ENCODE assay signal across 18 cellular contexts in genomic region chr7:150665882-150666281, GRCh38. TPM values are rescaled to one million over a fixed set of nuclear protein-coding genes. Genes with fewer than 3 reads are reported as not detected.
DNase-seq lines count a peak whose midpoint lies in the region; ATAC-seq and TF ChIP-seq lines count a peak whose summit lies in the region.
"Had no signal": no experiment of that assay in that cellular context is flagged by ENCODE, and none has a peak within 500 bp of the region (broad histone marks: within the 10 kb centered on the region; RNA-seq: fewer than 3 reads in every experiment).

No MANE protein-coding gene starts in this region.

- peak; percentile 45 for ATAC-seq in Right ventricle myocardium superior (ENCODE audit: poor library complexity)
- peak; percentile 29 for ATAC-seq in activated CD8-positive, alpha-beta T cell treated with anti-CD3 and anti-CD28 coated beads for 36 hours
- ATAC-seq in lower lobe of right lung, result peak; percentile 46 to 59
- ATAC-seq in upper lobe of right lung, result peak; percentile 49
- ATAC-seq in GM21528 (IDR thresholded peaks at IDR 0.05; ENCODE audit: low FRiP score, unreplicated experiment), result no peak
- ATAC-seq: PC-3, sciatic nerve had no signal

- DNase-seq in Right ventricle myocardium superior (no peak), right atrium auricular region (ENCODE audit: low spot score) (no peak), lower lobe of right lung (no peak), upper lobe of right lung (no peak), sigmoid colon (no peak)
- DNase-seq in activated CD8-positive, alpha-beta T cell treated with anti-CD3 and anti-CD28 coated beads for 36 hours, result peak; percentile 50
- DNase-seq in stimulated activated naive CD4-positive, alpha-beta T cell treated with Interleukin-2 at 50 U/mL for 16 hours (lab: John Stamatoyannopoulos, UW), result no peak
- DNase-seq: activated effector memory CD4-positive, alpha-beta T cell treated with Interleukin-2 at 50 U/mL for 16 hours; endodermal cell; foreskin fibroblast; HFFc6; KBM-7; mammary epithelial cell; NCI-H146 had no signal

- peaks cover 23% of the 10 kb centered on the region for H3K9me3 Mint-ChIP-seq in activated CD8-positive, alpha-beta T cell treated with anti-CD3 and anti-CD28 coated beads for 36 hours

- no peaks in the 10 kb centered on the region for H3K27me3 Mint-ChIP-seq in activated CD8-positive, alpha-beta T cell treated with anti-CD3 and anti-CD28 coated beads for 36 hours

- H3K36me3 ChIP-seq in right atrium auricular region (no peaks in the 10 kb centered on the region), lower lobe of right lung (no peaks in the 10 kb centered on the region), upper lobe of right lung (no peaks in the 10 kb centered on the region), sigmoid colon (no peaks in the 10 kb centered on the region)

- TF ChIP-seq CTCF in right atrium auricular region (IDR thresholded peaks at IDR 0.05) (no peak), lower lobe of right lung (IDR thresholded peaks at IDR 0.05) (no peak), upper lobe of right lung (IDR thresholded peaks at IDR 0.05) (no peak), sigmoid colon (IDR thresholded peaks at IDR 0.05) (no peak)
- TF ChIP-seq CTCF in activated CD8-positive, alpha-beta T cell treated with anti-CD3 and anti-CD28 coated beads for 36 hours (IDR thresholded peaks at IDR 0.05), result no peak

- H3K4me1 ChIP-seq in right atrium auricular region, result no peaks in the 10 kb centered on the region
- peaks cover 10% of the 10 kb centered on the region for H3K4me1 ChIP-seq in lower lobe of right lung
- peaks cover 12% of the 10 kb centered on the region for H3K4me1 ChIP-seq in upper lobe of right lung
- no peaks in the 10 kb centered on the region for H3K4me1 ChIP-seq in sigmoid colon

- TF ChIP-seq EP300 in sigmoid colon (IDR thresholded peaks at IDR 0.05), result no peak

- no peaks in the 10 kb centered on the region for H3K27me3 ChIP-seq in right atrium auricular region
- no peaks in the 10 kb centered on the region for H3K27me3 ChIP-seq in lower lobe of right lung (ENCODE audit: low read depth)
- H3K27me3 ChIP-seq in upper lobe of right lung, result no peaks in the 10 kb centered on the region
- H3K27me3 ChIP-seq in sigmoid colon, result no peaks in the 10 kb centered on the region

- intact Hi-C loops in Right ventricle myocardium superior (cut with DNase I) (no loop called here), lower lobe of right lung (cut with DNase I) (no loop called here), upper lobe of right lung (cut with DNase I) (no loop called here), sigmoid colon (cut with DNase I) (no loop called here)
- intact Hi-C loops in activated CD8-positive, alpha-beta T cell treated with anti-CD3 and anti-CD28 coated beads for 36 hours (cut with micrococcal nuclease), result loop anchor here (5.0 kb wide), 4 partner anchors 34 to 149 kb away; partner anchors contain the start of genes GIMAP1, GIMAP4 and GIMAP6

- POLR2A ChIA-PET in activated CD8-positive, alpha-beta T cell treated with anti-CD3 and anti-CD28 coated beads for 36 hours (lab: Charles Lee), result interaction anchor here (0.6 to 2.2 kb wide), 17 partner anchors 24 to 214 kb away, joined by 3 to 10 read pairs (median 4); partner anchors contain the start of genes GIMAP1 and GIMAP6

- no peak overlapping the region for H3K27ac ChIP-seq in right atrium auricular region
- peak overlapping the region; percentile 63 for H3K27ac ChIP-seq in lower lobe of right lung
- peak overlapping the region; percentile 26 for H3K27ac ChIP-seq in upper lobe of right lung
- peak overlapping the region in 1 of 4 donors; percentile 2 for H3K27ac ChIP-seq in sigmoid colon

- peak overlapping the region; percentile 97 for H3K27ac Mint-ChIP-seq in activated CD8-positive, alpha-beta T cell treated with anti-CD3 and anti-CD28 coated beads for 36 hours
- H3K27ac Mint-ChIP-seq: endodermal cell, HFFc6 had no signal

- peaks cover 87% of the 10 kb centered on the region for H3K4me1 Mint-ChIP-seq in activated CD8-positive, alpha-beta T cell treated with anti-CD3 and anti-CD28 coated beads for 36 hours (ENCODE audit: low read depth)
- H3K4me1 Mint-ChIP-seq: endodermal cell had no signal

- CTCF ChIA-PET in activated CD8-positive, alpha-beta T cell treated with anti-CD3 and anti-CD28 coated beads for 36 hours (lab: Charles Lee), result interaction anchor here (0.8 to 1.3 kb wide), 6 partner anchors 8 to 217 kb away, joined by 3 to 4 read pairs (median 3); no protein-coding TSS in a partner anchor

- peaks cover 37% of the 10 kb centered on the region for H3K36me3 Mint-ChIP-seq in activated CD8-positive, alpha-beta T cell treated with anti-CD3 and anti-CD28 coated beads for 36 hours (ENCODE audit: low read depth)

- 81 to 90% methylated on average over 2 of the region's 2 CpGs for WGBS in sigmoid colon, 2 donors

- H3K4me3 ChIP-seq in right atrium auricular region, result no peak overlapping the region
- H3K4me3 ChIP-seq in lower lobe of right lung, result no peak overlapping the region
- no peak overlapping the region for H3K4me3 ChIP-seq in upper lobe of right lung
- no peak overlapping the region for H3K4me3 ChIP-seq in sigmoid colon

- H3K9me3 ChIP-seq in right atrium auricular region (no peaks in the 10 kb centered on the region), lower lobe of right lung (no peaks in the 10 kb centered on the region), upper lobe of right lung (no peaks in the 10 kb centered on the region), sigmoid colon (no peaks in the 10 kb centered on the region)

- peak overlapping the region; percentile 39 for H3K4me3 Mint-ChIP-seq in activated CD8-positive, alpha-beta T cell treated with anti-CD3 and anti-CD28 coated beads for 36 hours
- H3K4me3 Mint-ChIP-seq: endodermal cell, HFFc6 had no signal

- no peak for TF ChIP-seq POLR2A in sigmoid colon (IDR thresholded peaks at IDR 0.05)

RNA-seq across cellular contexts. Expression of gene GIMAP2, which starts 19.6 kb away (rescaled TPM):
- total RNA-seq in Right ventricle myocardium superior (4.7 TPM), right atrium auricular region (1 to 10 TPM; 3.8 to 8.3 TPM), lower lobe of right lung (46.9 TPM), upper lobe of right lung (33.0 TPM), sigmoid colon (10 to 100 TPM in 2 of 4 donors, 1 to 10 TPM in 2; 9.2 to 16.4 (median 9.9) TPM)
- total RNA-seq in activated CD8-positive, alpha-beta T cell treated with anti-CD3 and anti-CD28 coated beads for 36 hours, result 10 to 100 TPM; 42.2 to 42.7 TPM
- 10 to 100 TPM in 1 of 3 donors, 1 to 10 TPM in 2; 5.1 to 24.9 (median 6.6) TPM for polyA plus RNA-seq in sigmoid colon
- total RNA-seq: endodermal cell, HFFc6, PC-3 had no signal

RNA-seq across cellular contexts. Expression of gene GIMAP6, which starts 33.7 kb away (rescaled TPM):
- 29.9 TPM for total RNA-seq in Right ventricle myocardium superior
- total RNA-seq in right atrium auricular region, result 10 to 100 TPM; 15.8 to 21.5 TPM
- 10 to 100 TPM; 21.2 to 21.5 TPM for total RNA-seq in activated CD8-positive, alpha-beta T cell treated with anti-CD3 and anti-CD28 coated beads for 36 hours
- 69.3 TPM for total RNA-seq in lower lobe of right lung
- total RNA-seq in upper lobe of right lung, result 61.7 TPM
- total RNA-seq in sigmoid colon, result 10 to 100 TPM; 11.9 to 23.5 (median 17.2) TPM
- polyA plus RNA-seq in sigmoid colon, result 10 to 100 TPM in 2 of 3 donors, 1 to 10 TPM in 1; 5.8 to 25.0 (median 10.2) TPM
- total RNA-seq: endodermal cell, HFFc6, mammary epithelial cell, NCI-H460, PC-3 had no signal
- polyA plus RNA-seq: mammary epithelial cell had no signal

RNA-seq across cellular contexts. Expression of gene GIMAP1, which starts 50.5 kb away (rescaled TPM):
- total RNA-seq in Right ventricle myocardium superior (5.6 TPM), right atrium auricular region (1 to 10 TPM; 5.6 to 8.0 TPM), lower lobe of right lung (18.8 TPM), upper lobe of right lung (13.0 TPM), sigmoid colon (1 to 10 TPM; 3.7 to 6.4 (median 5.1) TPM)
- total RNA-seq in activated CD8-positive, alpha-beta T cell treated with anti-CD3 and anti-CD28 coated beads for 36 hours, result 1 to 10 TPM; 8.7 to 9.3 TPM
- polyA plus RNA-seq in sigmoid colon, result 10 to 100 TPM in 1 of 3 donors, 1 to 10 TPM in 2; 1.6 to 10.3 (median 1.8) TPM
- total RNA-seq: endodermal cell, HFFc6, mammary epithelial cell, NCI-H460, PC-3 had no signal
- polyA plus RNA-seq: mammary epithelial cell had no signal

Comparison
In these comparisons a context has a peak if more than half of its experiments do, and no peak if none do; other contexts are left out.
1. H3K27ac ChIP-seq: peak in lower lobe of right lung (single experiment) and upper lobe of right lung (single experiment); none in right atrium auricular region (0 of 2).